ENCODE assay signal across 8 cellular contexts in the genomic region with DNA sequence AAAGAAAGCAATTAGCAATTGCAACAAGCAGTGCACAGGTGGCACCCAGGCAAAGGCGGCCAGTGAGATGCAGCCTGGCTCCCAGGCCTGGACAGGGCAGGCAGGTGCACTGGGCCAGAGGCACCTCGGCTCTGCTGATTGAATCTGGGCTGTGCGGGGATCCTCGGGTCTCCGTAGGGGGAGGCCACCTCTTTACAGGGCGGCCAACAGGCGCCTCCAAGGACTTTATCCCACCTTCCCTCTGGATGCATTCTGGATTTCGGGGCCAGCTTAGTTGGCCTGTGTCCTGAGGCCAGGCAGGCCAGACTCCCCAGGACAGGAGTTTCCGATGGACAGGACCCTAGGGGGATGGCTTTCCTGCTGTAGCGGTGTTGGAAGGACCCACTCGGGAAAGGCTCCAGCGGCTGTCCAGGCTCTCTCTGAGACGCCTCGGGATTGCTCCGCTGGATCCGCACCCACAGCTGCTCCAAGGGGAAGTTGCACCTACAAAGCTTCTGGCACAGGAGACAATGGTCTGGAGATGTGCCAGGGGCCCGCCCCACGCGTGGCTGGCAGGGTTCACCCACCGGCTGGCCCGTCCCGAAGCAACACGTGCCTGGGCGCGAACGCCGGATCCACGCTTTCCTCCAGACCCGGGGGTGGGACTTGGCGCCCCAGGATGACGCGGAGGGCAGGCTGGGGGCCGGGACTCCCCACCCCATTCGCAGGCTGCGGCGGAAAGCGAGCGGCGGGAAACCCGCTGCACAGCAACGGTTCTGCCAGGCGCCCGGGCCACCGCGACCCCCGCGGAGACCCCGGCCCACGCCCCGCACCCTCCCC. TPM values are rescaled to one million over a fixed set of nuclear protein-coding genes. Genes with fewer than 3 reads are reported as not detected.
DNase-seq lines count a peak whose midpoint lies in the region; ATAC-seq and TF ChIP-seq lines count a peak whose summit lies in the region.

No MANE protein-coding gene starts in this region.

- peaks cover 1% of the 10 kb centered on the region for H3K27me3 Mint-ChIP-seq in WTC11 (ENCODE audit: low read depth)

- POLR2A ChIA-PET in WTC11 (lab: Charles Lee), result no interaction called here

- no peak for TF ChIP-seq CTCF in WTC11 (IDR thresholded peaks at IDR 0.05)

- peaks cover 7% of the 10 kb centered on the region; the same call in 1 of the 2 replicates for H3K4me1 Mint-ChIP-seq in WTC11

- ATAC-seq in GM19351 (IDR thresholded peaks at IDR 0.05; ENCODE audit: unreplicated experiment) (peak; percentile 75), WTC11 (peak; percentile 21), GM18517 (IDR thresholded peaks at IDR 0.05; ENCODE audit: unreplicated experiment) (no peak)

- H3K9me3 Mint-ChIP-seq in WTC11, result no peaks in the 10 kb centered on the region

- H3K4me3 Mint-ChIP-seq in WTC11, result peak overlapping the region; percentile 64

- CTCF ChIA-PET in WTC11 (lab: Charles Lee), result interaction anchor here (1.0 kb wide), 1 partner anchor 279 kb away, joined by 5 read pairs; no protein-coding TSS in a partner anchor

- H3K36me3 Mint-ChIP-seq in WTC11, result 0 out of 2 replicates have a peak, but pooled peaks cover 3% of the 10 kb centered on the region

- H3K27ac Mint-ChIP-seq in WTC11, result no peak overlapping the region

- DNase-seq in AG20443 (ENCODE audit: low spot score) (peak; percentile 89), MV-4-11 (lab: John Stamatoyannopoulos, UW) (peak; percentile 72), WTC11 (ENCODE audit: low spot score) (peak; percentile 25), kidney glomerular epithelial cell (lab: John Stamatoyannopoulos, UW) (peak; percentile 29)
- peak; percentile 72 for DNase-seq in central memory CD4-positive, alpha-beta T cell
- peak; percentile 65 to 78 for DNase-seq in stimulated activated CD4-positive, alpha-beta T cell treated with anti-CD3 and anti-CD28 coated beads, Interleukin-1b, Interleukin-23, amount 100 ng/mL, for 4 hours (ENCODE audit: low read depth in 2 of 2)

TF ChIP-seq in WTC11, 78 proteins besides CTCF, POLR2A, EP300 and RAD21 (continues in another document):
- TF ChIP-seq EMX1 (CRISPR knock-in tag; IDR thresholded peaks at IDR 0.05) (no peak), ETV6 (CRISPR knock-in tag; IDR thresholded peaks at IDR 0.05) (no peak), USF2 (CRISPR knock-in tag; IDR thresholded peaks at IDR 0.05) (peak; percentile 54; the same call in 1 of the 2 replicates), ZNF219 (CRISPR knock-in tag; IDR thresholded peaks at IDR 0.05; ENCODE audit: borderline replicate concordance) (no peak), CREB1 (CRISPR knock-in tag; IDR thresholded peaks at IDR 0.05) (no peak), ZNF121 (CRISPR knock-in tag; IDR thresholded peaks at IDR 0.05) (no peak), ZNF671 (CRISPR knock-in tag; IDR thresholded peaks at IDR 0.05) (no peak), ZNF425 (CRISPR knock-in tag; conservative IDR thresholded peaks at IDR 0.05) (no peak), ZNF532 (CRISPR knock-in tag; IDR thresholded peaks at IDR 0.05; ENCODE audit: borderline replicate concordance) (no peak), KAT7 (CRISPR knock-in tag; IDR thresholded peaks at IDR 0.05; ENCODE audit: borderline replicate concordance) (no peak), FOXP4 (CRISPR knock-in tag; IDR thresholded peaks at IDR 0.05) (no peak), ZNF396 (CRISPR knock-in tag; IDR thresholded peaks at IDR 0.05; ENCODE audit: borderline replicate concordance) (no peak), MAX (CRISPR knock-in tag; IDR thresholded peaks at IDR 0.05) (peak; percentile 94)
- TF ChIP-seq, protein P1, sequence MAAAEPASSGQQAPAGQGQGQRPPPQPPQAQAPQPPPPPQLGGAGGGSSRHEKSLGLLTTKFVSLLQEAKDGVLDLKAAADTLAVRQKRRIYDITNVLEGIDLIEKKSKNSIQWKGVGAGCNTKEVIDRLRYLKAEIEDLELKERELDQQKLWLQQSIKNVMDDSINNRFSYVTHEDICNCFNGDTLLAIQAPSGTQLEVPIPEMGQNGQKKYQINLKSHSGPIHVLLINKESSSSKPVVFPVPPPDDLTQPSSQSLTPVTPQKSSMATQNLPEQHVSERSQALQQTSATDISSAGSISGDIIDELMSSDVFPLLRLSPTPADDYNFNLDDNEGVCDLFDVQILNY (CRISPR knock-in tag; IDR thresholded peaks at IDR 0.05), result no peak

RNA-seq across cellular contexts. Expression of gene SLC19A1, which starts 0.8 kb away (rescaled TPM):
- 27.7 to 29.8 TPM (median 28.3 TPM) in 3 replicates for total RNA-seq in WTC11 (2021)

Comparison
In these comparisons a context has a peak if more than half of its experiments do, and no peak if none do; other contexts are left out.
1. DNase-seq: peak in every context shown above with its lines; median percentile 89 in AG20443; 72 in MV-4-11; 72 in central memory CD4-positive, alpha-beta T cell; 72 in stimulated activated CD4-positive, alpha-beta T cell treated with anti-CD3 and anti-CD28 coated beads, Interleukin-1b, Interleukin-23, amount 100 ng/mL, for 4 hours; 29 in kidney glomerular epithelial cell; 25 in WTC11.